In the genomic region with DNA sequence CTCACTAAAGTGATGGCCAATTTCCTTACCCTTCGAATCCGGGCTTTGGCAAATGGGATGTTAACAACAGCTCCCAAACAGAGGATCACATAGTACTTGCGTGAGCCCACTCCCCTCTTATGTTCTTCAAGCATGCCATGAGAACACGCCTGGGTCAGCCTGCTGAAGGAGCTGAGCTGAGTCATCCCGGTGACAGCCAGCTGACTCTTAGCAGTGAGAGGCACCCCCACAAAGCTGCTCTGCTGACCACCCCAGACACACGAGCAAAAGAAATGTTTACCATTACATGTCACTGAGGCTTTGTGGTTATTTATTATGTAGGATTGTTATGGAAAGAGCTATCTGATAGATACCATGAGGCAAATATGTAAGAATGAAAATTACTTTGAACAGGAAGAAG, we compare ENCODE assay signal across 24 cellular contexts.
A peak's percentile ranks its signal among the peaks of the same experiment; 100 is the strongest.
DNase-seq lines count a peak whose midpoint lies in the region; TF ChIP-seq lines count a peak whose summit lies in the region.
"Had no signal": no experiment of that assay in that cellular context is flagged by ENCODE, and none has a peak within 500 bp of the region (broad histone marks: within the 10 kb centered on the region; RNA-seq: fewer than 3 reads in every experiment).

No MANE protein-coding gene starts in this region.

- H3K4me3 ChIP-seq in AG04450 (ENCODE audit: low read depth, low read length), result no peak overlapping the region
- no peak overlapping the region for H3K4me3 ChIP-seq in astrocyte of the spinal cord (ENCODE audit: low read depth, low read length)
- H3K4me3 ChIP-seq: GM12878, suprapubic skin, uterus had no signal

- CTCF ChIA-PET in AG04450 (lab: Charles Lee), result interaction anchor here (0.7 kb wide), 1 partner anchor 250 kb away, joined by 3 read pairs; no protein-coding TSS in a partner anchor

- no peaks in the 10 kb centered on the region for H3K9me3 ChIP-seq in AG04450 (ENCODE audit: control insufficient read depth, insufficient read depth, low read length)
- H3K9me3 ChIP-seq: suprapubic skin, uterus had no signal

- intact Hi-C loops in head of caudate nucleus (cut with DNase I), result no loop called here

- H3K27ac ChIP-seq in AG04450 (ENCODE audit: low read depth, low read length), result no peak overlapping the region
- H3K27ac ChIP-seq: foreskin keratinocyte, suprapubic skin, uterus had no signal

- H3K27me3 ChIP-seq in AG04450 (ENCODE audit: control insufficient read depth, insufficient read depth, low read length), result no peaks in the 10 kb centered on the region
- H3K27me3 ChIP-seq: foreskin keratinocyte, suprapubic skin, uterus had no signal

- TF ChIP-seq CTCF in AG04450 (IDR thresholded peaks at IDR 0.05; ENCODE audit: low read depth, low read length) (no peak), astrocyte of the spinal cord (IDR thresholded peaks at IDR 0.05; ENCODE audit: low read depth, low read length) (no peak)

- in situ Hi-C loops in astrocyte of the spinal cord (cut with HindIII; ENCODE audit: low sequenced_read_pairs), result no loop called here

- POLR2A ChIA-PET in AG04450 (lab: Yijun Ruan, JAX), result interaction anchor here (0.6 to 1.2 kb wide), 4 partner anchors 28 to 70 kb away, joined by 3 to 7 read pairs (median 4); partner anchors contain the start of gene LHFPL2

- DNase-seq in AG04450 (ENCODE audit: low read depth, low spot score), result peak; percentile 36
- peak; percentile 11 for DNase-seq in HT1080 (ENCODE audit: low read depth)
- DNase-seq in astrocyte of the spinal cord (ENCODE audit: low read depth, low spot score), result peak; percentile 27
- DNase-seq in kidney glomerular epithelial cell (lab: John Stamatoyannopoulos, UW), result peak; percentile 6
- no peak for DNase-seq in pons (ENCODE audit: low spot score)
- DNase-seq in head of caudate nucleus, result no peak
- DNase-seq in T-helper 9 cell, result no peak
- DNase-seq in CD1c-positive myeloid dendritic cell (ENCODE audit: extremely low spot score), result no peak
- DNase-seq: activated CD4-positive, CD25-positive, alpha-beta regulatory T cell treated with anti-CD3 and anti-CD28 coated beads, Interleukin-2, amount 50 U/mL, for 72 hours; activated naive CD4-positive, alpha-beta T cell treated with anti-CD3 and anti-CD28 coated beads, Interleukin-2, amount 10 ng/mL, durations not matched to agents 7 days and 5 days; activated T-cell treated with anti-CD3 and anti-CD28 coated beads, Interleukin-2, amount 50 U/mL, for 4 hours; CD4-positive, alpha-beta T cell; DMS 273 treated with DMSO at 0.1 percent for 48 hours; foreskin keratinocyte; hippocampal formation; Kasumi-1; NCI-H1092; NCI-H2107; NK-92 treated with Interleukin-12 subunit alpha and Interleukin-12 subunit beta, amount 100 ng/mL, for 24 hours; right cardiac atrium; stimulated activated CD4-positive, alpha-beta T cell treated with anti-CD3 and anti-CD28 coated beads, Interleukin-15, amount 100 ng/mL, for 24 hours; uterus had no signal

Comparison
In these comparisons a context has a peak if more than half of its experiments do, and no peak if none do; other contexts are left out.
1. DNase-seq: peak in AG04450 (single experiment), HT1080 (single experiment), astrocyte of the spinal cord (single experiment) and kidney glomerular epithelial cell (single experiment); none in pons (single experiment), head of caudate nucleus (0 of 42), T-helper 9 cell (single experiment) and CD1c-positive myeloid dendritic cell (single experiment).